1 cellular context compared by ENCODE assay signal in genomic region chr13:27522847-27523246, GRCh38.
TF ChIP-seq lines count a peak whose summit lies in the region.

No MANE protein-coding gene starts in this region.

TF ChIP-seq in GM12878, 131 proteins besides CTCF, POLR2A, EP300 and RAD21 (continued from another document):
- TF ChIP-seq ZNF384 (IDR thresholded peaks at IDR 0.05; ENCODE audit: borderline replicate concordance, low read depth, low read length) (no peak), IRF3 (IDR thresholded peaks at IDR 0.05) (no peak), HDGF (IDR thresholded peaks at IDR 0.05) (no peak), POU2F2 (IDR thresholded peaks at IDR 0.05; ENCODE audit: borderline replicate concordance, low read depth, low read length) (no peak), CBFB (IDR thresholded peaks at IDR 0.05; ENCODE audit: low read depth) (no peak), REST (IDR thresholded peaks at IDR 0.05; ENCODE audit: low read depth, low read length) (no peak)
